Comparison of ENCODE assay signal across 25 cellular contexts in the genomic region with DNA sequence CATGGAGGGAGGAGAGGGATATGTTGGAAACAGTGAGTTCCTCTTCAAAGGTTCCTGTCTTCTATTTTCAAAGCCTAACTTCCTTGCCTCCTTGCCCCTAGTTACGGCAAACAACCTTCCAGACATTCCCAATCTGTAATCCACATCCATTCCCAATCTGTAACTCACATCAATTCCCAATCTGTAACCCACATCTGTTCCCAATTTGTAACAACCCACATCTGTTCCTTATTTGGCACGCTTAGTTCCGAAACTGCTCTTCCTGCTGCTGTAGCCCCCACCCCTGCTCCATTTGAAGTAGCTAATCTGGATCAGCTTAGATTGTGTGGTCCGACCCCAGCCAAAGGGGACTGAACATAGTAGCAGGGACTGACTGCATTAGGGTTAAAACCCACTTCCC. TPM values are rescaled to one million over a fixed set of nuclear protein-coding genes. Genes with fewer than 3 reads are reported as not detected.
"Had no signal": no experiment of that assay in that cellular context is flagged by ENCODE, and none has a peak within 500 bp of the region (broad histone marks: within the 10 kb centered on the region; RNA-seq: fewer than 3 reads in every experiment).

No MANE protein-coding gene starts in this region.

- H3K36me3 ChIP-seq: left lung, lower lobe of right lung, prostate gland, stomach, thyroid gland, upper lobe of left lung, vagina had no signal

- H3K9me3 ChIP-seq: left lung, lower lobe of right lung, prostate gland, stomach, thyroid gland, upper lobe of left lung, vagina had no signal

- H3K27ac ChIP-seq: left lung, lower lobe of right lung, prostate gland, stomach, thyroid gland, upper lobe of left lung, vagina had no signal

- H3K27me3 ChIP-seq: left lung, stomach, thyroid gland, upper lobe of left lung, vagina had no signal

- H3K4me3 ChIP-seq: left lung, lower lobe of right lung, prostate gland, smooth muscle cell, stomach, thyroid gland, upper lobe of left lung, vagina had no signal

- ATAC-seq: activated CD8-positive, alpha-beta T cell treated with anti-CD3 and anti-CD28 coated beads for 36 hours; activated naive CD8-positive, alpha-beta T cell treated with anti-CD3 and anti-CD28 coated beads, Interleukin-2, amount 50 U/mL, for 24 hours; activated T-cell treated with anti-CD3 and anti-CD28 coated beads, Interleukin-2, amount 50 U/mL, for 4 hours; activated T-helper 17 cell treated with anti-CD3 and anti-CD28 coated beads, Interleukin-2, amount 50 U/mL, for 72 hours; natural killer cell treated with Interleukin-12 subunit alpha and Interleukin-12 subunit beta and Interleukin-15 and Interleukin-18, amount 100 ng/mL, for 72 hours; stimulated activated memory B cell treated with anti-CD40 and anti-IgM and Interleukin-4, amounts not matched to agents 10 μg/mL and 1 μg/mL and 100 μg/mL, for 72 hours; T-helper 17 cell; WTC11 had no signal

- H3K4me1 ChIP-seq: lower lobe of right lung, prostate gland, stomach, thyroid gland, upper lobe of left lung, vagina had no signal

- DNase-seq: activated CD4-positive, alpha-beta T cell treated with anti-CD3 and anti-CD28 coated beads for 1 hour; activated CD4-positive, alpha-beta T cell treated with anti-CD3 and anti-CD28 coated beads, Interleukin-2, amount 10 ng/mL, durations not matched to agents 7 days and 5 days; activated CD8-positive, alpha-beta T cell treated with anti-CD3 and anti-CD28 coated beads for 36 hours; activated gamma-delta T cell treated with Interleukin-2 at 50 U/mL for 16 hours; activated naive CD8-positive, alpha-beta T cell treated with anti-CD3 and anti-CD28 coated beads, Interleukin-2, amount 50 U/mL, for 24 hours; activated T-cell treated with anti-CD3 and anti-CD28 coated beads, Interleukin-2, amount 50 U/mL, for 4 hours; anterior cingulate cortex; effector CD8-positive, alpha-beta T cell; left lung; lower lobe of right lung; retina; stimulated activated CD4-positive, alpha-beta T cell treated with anti-CD3 and anti-CD28 coated beads, Interleukin-1b, Interleukin-23, amount 100 ng/mL, for 48 hours; stimulated activated CD4-positive, alpha-beta T cell treated with anti-CD3 and anti-CD28 coated beads, Interleukin-4, amount 100 ng/mL, for 4 hours; stimulated activated CD8-positive, alpha-beta memory T cell treated with anti-CD3 and anti-CD28 coated beads, Interleukin-4, amount 100 ng/mL, for 48 hours; stomach; T-helper 17 cell; thyroid gland had no signal

RNA-seq across cellular contexts. Expression of gene IDNK, which starts 23.9 kb away (rescaled TPM):
- total RNA-seq: vagina had no signal
